Comparison of ENCODE assay signal across 11 cellular contexts in the genomic region with DNA sequence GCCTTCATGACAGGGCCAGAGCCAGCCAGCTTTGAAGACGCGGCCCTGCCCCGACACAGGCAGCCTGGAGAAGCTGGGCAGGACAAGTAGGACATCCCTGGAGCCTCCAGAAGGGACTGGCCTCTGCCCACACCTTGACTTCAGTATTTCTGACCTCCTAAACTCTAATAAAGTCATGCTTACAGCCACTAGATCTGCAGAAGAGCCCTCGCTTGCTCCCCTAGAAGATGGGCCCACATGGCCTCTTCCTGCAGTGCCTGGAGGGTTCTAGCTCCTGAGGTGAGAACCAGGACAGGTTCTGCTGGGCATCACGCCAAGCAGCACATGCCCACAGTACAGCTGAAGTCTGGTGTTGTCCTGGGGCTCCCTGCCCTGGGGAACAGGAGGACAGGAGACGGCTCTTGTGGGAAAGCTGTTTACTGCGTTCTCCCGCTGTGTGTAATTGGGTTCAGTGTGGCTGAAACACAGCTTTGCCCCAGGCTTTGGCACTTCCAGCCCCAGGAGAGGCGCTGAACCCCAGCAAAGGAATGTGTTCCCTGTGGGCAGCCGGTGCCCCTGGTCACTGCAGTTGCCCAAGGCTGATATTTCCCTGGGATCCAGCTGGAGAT. TPM values are rescaled to one million over a fixed set of nuclear protein-coding genes. Genes with fewer than 3 reads are reported as not detected.
A peak's percentile ranks its signal among the peaks of the same experiment; 100 is the strongest.
DNase-seq lines count a peak whose midpoint lies in the region; ATAC-seq and TF ChIP-seq lines count a peak whose summit lies in the region.
"Had no signal": no experiment of that assay in that cellular context is flagged by ENCODE, and none has a peak within 500 bp of the region (broad histone marks: within the 10 kb centered on the region; RNA-seq: fewer than 3 reads in every experiment).

No MANE protein-coding gene starts in this region.

- ATAC-seq in activated B cell treated with CpG ODN at 0.5 μM for 24 hours (ENCODE audit: low read depth) (no peak), HG03521 (IDR thresholded peaks at IDR 0.05; ENCODE audit: unreplicated experiment) (no peak)

- H3K4me1 Mint-ChIP-seq in activated CD4-positive, alpha-beta T cell treated with anti-CD3 and anti-CD28 coated beads, Interleukin-2, amount 10 ng/mL, durations not matched to agents 24 days and 14 days = peaks cover 15% of the 10 kb centered on the region
- H3K4me1 Mint-ChIP-seq in HFFc6 (ENCODE audit: low read depth) = peaks cover 20% of the 10 kb centered on the region
- peaks cover 17% of the 10 kb centered on the region for H3K4me1 Mint-ChIP-seq in activated B cell treated with CpG ODN at 0.5 μM for 24 hours
- H3K4me1 Mint-ChIP-seq in neural crest cell = peaks cover 26% of the 10 kb centered on the region

- peak overlapping the region; percentile 57 for H3K27ac Mint-ChIP-seq in activated CD4-positive, alpha-beta T cell treated with anti-CD3 and anti-CD28 coated beads, Interleukin-2, amount 10 ng/mL, durations not matched to agents 24 days and 14 days
- peak overlapping the region; percentile 56 for H3K27ac Mint-ChIP-seq in HFFc6
- H3K27ac Mint-ChIP-seq in activated B cell treated with CpG ODN at 0.5 μM for 24 hours = no peak overlapping the region
- no peak overlapping the region for H3K27ac Mint-ChIP-seq in neural crest cell (ENCODE audit: unreplicated experiment)

- intact Hi-C loops in activated CD4-positive, alpha-beta T cell treated with anti-CD3 and anti-CD28 coated beads, Interleukin-2, amount 10 ng/mL, durations not matched to agents 24 days and 14 days (cut with micrococcal nuclease) = no loop called here
- intact Hi-C loops in activated B cell treated with CpG ODN at 0.5 μM for 24 hours (cut with micrococcal nuclease) = no loop called here

- no peak for TF ChIP-seq CTCF in HFFc6 (IDR thresholded peaks at IDR 0.05)
- no peak for TF ChIP-seq CTCF in activated B cell treated with CpG ODN at 0.5 μM for 24 hours (IDR thresholded peaks at IDR 0.05)
- TF ChIP-seq CTCF in neural crest cell (conservative IDR thresholded peaks at IDR 0.05) = no peak

- POLR2A ChIA-PET in activated B cell treated with CpG ODN at 0.5 μM for 24 hours (lab: Charles Lee) = interaction anchor here (2.3 to 6.0 kb wide), 3 partner anchors 26 to 63 kb away, joined by 8 to 52 read pairs (median 39); partner anchors contain the start of genes GALNS, PIEZO1 and TRAPPC2L

- no peaks in the 10 kb centered on the region for H3K27me3 Mint-ChIP-seq in activated CD4-positive, alpha-beta T cell treated with anti-CD3 and anti-CD28 coated beads, Interleukin-2, amount 10 ng/mL, durations not matched to agents 24 days and 14 days
- H3K27me3 Mint-ChIP-seq in HFFc6 (ENCODE audit: insufficient read depth) (peaks cover 5% of the 10 kb centered on the region), activated B cell treated with CpG ODN at 0.5 μM for 24 hours (no peaks in the 10 kb centered on the region), neural crest cell (ENCODE audit: low read depth) (peaks cover 16% of the 10 kb centered on the region)

- H3K4me3 Mint-ChIP-seq in activated CD4-positive, alpha-beta T cell treated with anti-CD3 and anti-CD28 coated beads, Interleukin-2, amount 10 ng/mL, durations not matched to agents 24 days and 14 days = peak overlapping the region; percentile 89
- H3K4me3 Mint-ChIP-seq in HFFc6 (no peak overlapping the region), activated B cell treated with CpG ODN at 0.5 μM for 24 hours (peak overlapping the region; percentile 15), neural crest cell (peak overlapping the region; percentile 90)

- CTCF ChIA-PET in activated B cell treated with CpG ODN at 0.5 μM for 24 hours (lab: Charles Lee) = interaction anchor here (2.0 kb wide), 1 partner anchor 72 kb away, joined by 6 read pairs; no protein-coding TSS in a partner anchor

- no peaks in the 10 kb centered on the region for H3K9me3 Mint-ChIP-seq in activated CD4-positive, alpha-beta T cell treated with anti-CD3 and anti-CD28 coated beads, Interleukin-2, amount 10 ng/mL, durations not matched to agents 24 days and 14 days
- H3K9me3 Mint-ChIP-seq in HFFc6 (no peaks in the 10 kb centered on the region), activated B cell treated with CpG ODN at 0.5 μM for 24 hours (no peaks in the 10 kb centered on the region), neural crest cell (no peaks in the 10 kb centered on the region)

- peaks cover 44% of the 10 kb centered on the region for H3K36me3 Mint-ChIP-seq in activated CD4-positive, alpha-beta T cell treated with anti-CD3 and anti-CD28 coated beads, Interleukin-2, amount 10 ng/mL, durations not matched to agents 24 days and 14 days (ENCODE audit: low read depth)
- no peaks in the 10 kb centered on the region; the same call in 1 of the 2 replicates for H3K36me3 Mint-ChIP-seq in HFFc6 (ENCODE audit: low read depth)
- H3K36me3 Mint-ChIP-seq in activated B cell treated with CpG ODN at 0.5 μM for 24 hours (ENCODE audit: low read depth) = peaks cover 13% of the 10 kb centered on the region
- no peaks in the 10 kb centered on the region for H3K36me3 Mint-ChIP-seq in neural crest cell (ENCODE audit: low read depth)

- DNase-seq in activated CD4-positive, alpha-beta T cell treated with anti-CD3 and anti-CD28 coated beads, Interleukin-2, amount 10 ng/mL, durations not matched to agents 24 days and 14 days = peak; percentile 64
- DNase-seq in activated CD4-positive, alpha-beta T cell treated with anti-CD3 and anti-CD28 coated beads, Interleukin-2, amount 50 U/mL, for 1 hour = no peak
- DNase-seq in HFFc6 (no peak), activated B cell treated with CpG ODN at 0.5 μM for 24 hours (no peak), neural crest cell (ENCODE audit: low read depth, low spot score) (no peak), mesenteric fat pad (ENCODE audit: low spot score) (no peak)
- DNase-seq in stimulated activated naive CD4-positive, alpha-beta T cell (lab: John Stamatoyannopoulos, UW) = no peak
- DNase-seq: amniotic stem cell, GOT3, NCI-H2107 had no signal

RNA-seq across cellular contexts. Expression of gene APRT, which starts 2.6 kb away (rescaled TPM):
- total RNA-seq in activated CD4-positive, alpha-beta T cell treated with anti-CD3 and anti-CD28 coated beads, Interleukin-2, amount 10 ng/mL, durations not matched to agents 24 days and 14 days = 312 and 314 TPM in 2 replicates
- 100 to 1,000 TPM; 123 to 163 (median 130) TPM for total RNA-seq in HFFc6 (2021; fragmentation: NEBNext Ultra II Directional; extraction: Animal tissue kit (Norgen Biotek cat#: 25700))
- 198 and 209 TPM in 2 replicates for total RNA-seq in activated B cell treated with CpG ODN at 0.5 μM for 24 hours
- 114 and 116 TPM in 2 replicates for total RNA-seq in neural crest cell
- 96.7 TPM for total RNA-seq in mesenteric fat pad

RNA-seq across cellular contexts. Expression of gene CDT1, which starts 5.6 kb away (rescaled TPM):
- 93.2 and 98.3 TPM in 2 replicates for total RNA-seq in activated CD4-positive, alpha-beta T cell treated with anti-CD3 and anti-CD28 coated beads, Interleukin-2, amount 10 ng/mL, durations not matched to agents 24 days and 14 days
- total RNA-seq in HFFc6 (2021; fragmentation: NEBNext Ultra II Directional; extraction: Animal tissue kit (Norgen Biotek cat#: 25700)) = 10 to 100 TPM; 13.3 to 28.2 (median 22.2) TPM
- total RNA-seq in activated B cell treated with CpG ODN at 0.5 μM for 24 hours (4.3 and 5.5 TPM in 2 replicates), neural crest cell (79.6 and 79.9 TPM in 2 replicates), mesenteric fat pad (0.22 TPM)

RNA-seq across cellular contexts. Expression of gene PIEZO1, which starts 24.2 kb away (rescaled TPM):
- total RNA-seq in activated CD4-positive, alpha-beta T cell treated with anti-CD3 and anti-CD28 coated beads, Interleukin-2, amount 10 ng/mL, durations not matched to agents 24 days and 14 days = 219 and 226 TPM in 2 replicates
- total RNA-seq in HFFc6 (2021; fragmentation: NEBNext Ultra II Directional; extraction: Animal tissue kit (Norgen Biotek cat#: 25700)) = 100 to 1,000 TPM; 238 to 293 (median 264) TPM
- total RNA-seq in activated B cell treated with CpG ODN at 0.5 μM for 24 hours (75.2 and 85.9 TPM in 2 replicates), neural crest cell (17.8 and 20.7 TPM in 2 replicates), mesenteric fat pad (318 TPM)

RNA-seq across cellular contexts. Expression of gene GALNS, which starts 47.6 kb away (rescaled TPM):
- 23.2 and 23.4 TPM in 2 replicates for total RNA-seq in activated CD4-positive, alpha-beta T cell treated with anti-CD3 and anti-CD28 coated beads, Interleukin-2, amount 10 ng/mL, durations not matched to agents 24 days and 14 days
- 10 to 100 TPM; 16.6 to 20.7 (median 18.2) TPM for total RNA-seq in HFFc6 (2021; fragmentation: NEBNext Ultra II Directional; extraction: Animal tissue kit (Norgen Biotek cat#: 25700))
- total RNA-seq in activated B cell treated with CpG ODN at 0.5 μM for 24 hours (39.9 and 48.3 TPM in 2 replicates), neural crest cell (19.7 and 20.1 TPM in 2 replicates), mesenteric fat pad (28.6 TPM)

RNA-seq across cellular contexts. Expression of gene TRAPPC2L, which starts 47.8 kb away (rescaled TPM):
- 62.1 and 67.1 TPM in 2 replicates for total RNA-seq in activated CD4-positive, alpha-beta T cell treated with anti-CD3 and anti-CD28 coated beads, Interleukin-2, amount 10 ng/mL, durations not matched to agents 24 days and 14 days
- 10 to 100 TPM; 58.0 to 75.9 (median 65.6) TPM for total RNA-seq in HFFc6 (2021; fragmentation: NEBNext Ultra II Directional; extraction: Animal tissue kit (Norgen Biotek cat#: 25700))
- 38.7 and 54.8 TPM in 2 replicates for total RNA-seq in activated B cell treated with CpG ODN at 0.5 μM for 24 hours
- 89.8 and 95.1 TPM in 2 replicates for total RNA-seq in neural crest cell
- 39.9 TPM for total RNA-seq in mesenteric fat pad

Comparison
In these comparisons a context has a peak if more than half of its experiments do, and no peak if none do; other contexts are left out.
1. H3K27ac Mint-ChIP-seq: peak in activated CD4-positive, alpha-beta T cell treated with anti-CD3 and anti-CD28 coated beads, Interleukin-2, amount 10 ng/mL, durations not matched to agents 24 days and 14 days (single experiment) and HFFc6 (single experiment); none in activated B cell treated with CpG ODN at 0.5 μM for 24 hours (single experiment) and neural crest cell (single experiment).